Comparison of ENCODE assay signal across 8 cellular contexts in the genomic region with DNA sequence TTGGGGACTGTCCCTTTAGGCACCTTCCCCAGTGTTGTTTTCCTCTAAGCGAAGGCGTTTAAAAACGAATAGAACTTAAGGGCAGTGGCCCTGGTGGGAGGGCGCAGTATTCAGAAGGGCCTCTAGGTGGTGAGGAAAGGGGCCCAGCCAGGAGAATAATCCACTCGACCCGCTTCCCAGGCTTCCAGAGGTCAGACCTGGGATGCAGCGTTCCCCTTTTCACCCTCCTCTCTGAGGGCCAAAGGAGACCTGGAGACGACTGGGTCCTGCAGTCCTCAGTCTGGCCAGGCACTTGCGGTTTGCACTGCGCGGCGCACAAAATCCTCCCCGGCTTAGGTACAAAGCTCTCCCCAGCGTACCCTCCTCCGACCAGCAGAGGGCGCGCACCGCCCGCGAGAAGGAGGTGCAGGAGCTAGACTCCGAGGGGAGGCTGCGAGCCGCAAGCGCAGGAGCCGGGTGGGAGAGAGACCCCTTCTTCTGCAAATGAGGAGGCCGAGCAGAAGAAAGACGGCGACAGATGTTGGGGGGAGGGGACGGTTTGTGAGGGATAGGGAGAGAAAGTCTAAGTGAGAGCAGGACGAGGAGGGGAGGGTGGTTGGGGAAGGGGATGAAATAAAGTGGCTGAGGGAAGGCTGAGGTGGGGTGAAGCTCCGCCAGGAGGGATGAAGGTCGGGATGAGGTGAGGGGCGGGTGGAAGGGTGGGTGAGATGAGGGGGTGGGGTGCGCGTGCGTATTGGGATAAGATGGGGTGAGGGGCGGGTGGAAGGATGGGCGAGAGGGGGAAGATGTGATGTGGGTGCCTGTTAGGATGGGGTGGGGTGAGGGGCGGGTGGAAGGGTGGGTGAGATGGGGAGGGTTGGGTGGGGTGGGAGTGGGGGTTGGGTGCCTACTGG. TPM values are rescaled to one million over a fixed set of nuclear protein-coding genes. Genes with fewer than 3 reads are reported as not detected.
A peak's percentile ranks its signal among the peaks of the same experiment; 100 is the strongest.
DNase-seq lines count a peak whose midpoint lies in the region; TF ChIP-seq lines count a peak whose summit lies in the region.

No MANE protein-coding gene starts in this region.

- TF ChIP-seq CTCF in GM10266 (IDR thresholded peaks at IDR 0.05; ENCODE audit: control insufficient read depth, insufficient read depth, low read depth, missing control alignments) = peak; percentile 94
- peak; percentile 95 for TF ChIP-seq CTCF in HFFc6 (IDR thresholded peaks at IDR 0.05)
- peak; percentile 77 for TF ChIP-seq CTCF in NB4 (IDR thresholded peaks at IDR 0.05; ENCODE audit: low read depth, low read length)

- intact Hi-C loops in head of caudate nucleus (cut with DNase I) = no loop called here
- intact Hi-C loops in posterior cingulate gyrus (cut with DNase I) = loop anchor here (10.0 kb wide), 1 partner anchor 125 kb away; a partner anchor contains a TSS

- peaks cover 6% of the 10 kb centered on the region for H3K4me1 Mint-ChIP-seq in HFFc6 (ENCODE audit: low read depth)
- peaks cover 32% of the 10 kb centered on the region for H3K4me1 Mint-ChIP-seq in activated naive CD4-positive, alpha-beta T cell treated with anti-CD3 and anti-CD28 coated beads, Interleukin-2, amount 50 U/mL, for 24 hours

- H3K9me3 Mint-ChIP-seq in HFFc6 = no peaks in the 10 kb centered on the region
- no peaks in the 10 kb centered on the region for H3K9me3 Mint-ChIP-seq in activated naive CD4-positive, alpha-beta T cell treated with anti-CD3 and anti-CD28 coated beads, Interleukin-2, amount 50 U/mL, for 24 hours

- DNase-seq in GM10266 (ENCODE audit: extremely low spot score) (peak; percentile 89), HFFc6 (peak; percentile 55), NB4 (ENCODE audit: low read depth) (peak; percentile 88), SKM-1 (lab: John Stamatoyannopoulos, UW; ENCODE audit: unreplicated experiment) (peak; percentile 39), head of caudate nucleus (peak; percentile 72 to 93 (median 87)), posterior cingulate gyrus (peak; percentile 63 to 97 (median 88)), ureter (ENCODE audit: low spot score) (peak; percentile 84)

- H3K27me3 Mint-ChIP-seq in HFFc6 (ENCODE audit: insufficient read depth) = peaks cover 59% of the 10 kb centered on the region
- peaks cover 36% of the 10 kb centered on the region for H3K27me3 Mint-ChIP-seq in activated naive CD4-positive, alpha-beta T cell treated with anti-CD3 and anti-CD28 coated beads, Interleukin-2, amount 50 U/mL, for 24 hours

- H3K4me3 Mint-ChIP-seq in HFFc6 = peak overlapping the region; percentile 67
- peak overlapping the region; percentile 89 for H3K4me3 Mint-ChIP-seq in activated naive CD4-positive, alpha-beta T cell treated with anti-CD3 and anti-CD28 coated beads, Interleukin-2, amount 50 U/mL, for 24 hours

- TF ChIP-seq POLR2A in NB4 (IDR thresholded peaks at IDR 0.05; ENCODE audit: extremely low read depth, insufficient read length) = no peak

- no peaks in the 10 kb centered on the region for H3K36me3 Mint-ChIP-seq in HFFc6 (ENCODE audit: low read depth)
- no peaks in the 10 kb centered on the region for H3K36me3 Mint-ChIP-seq in activated naive CD4-positive, alpha-beta T cell treated with anti-CD3 and anti-CD28 coated beads, Interleukin-2, amount 50 U/mL, for 24 hours

- no peak overlapping the region for H3K27ac Mint-ChIP-seq in HFFc6
- H3K27ac Mint-ChIP-seq in activated naive CD4-positive, alpha-beta T cell treated with anti-CD3 and anti-CD28 coated beads, Interleukin-2, amount 50 U/mL, for 24 hours = no peak overlapping the region

- H3K4me3 ChIP-seq in NB4 (ENCODE audit: low read depth, low read length) = no peak overlapping the region

RNA-seq across cellular contexts. Expression of a gene that starts 4.9 kb away (rescaled TPM):
- total RNA-seq in HFFc6 (2021; fragmentation: NEBNext Ultra II Directional; extraction: Animal tissue kit (Norgen Biotek cat#: 25700)) = not detected
- not detected for total RNA-seq in ureter

RNA-seq across cellular contexts. Expression of a gene that starts 13.1 kb away (rescaled TPM):
- not detected for total RNA-seq in HFFc6 (2021; fragmentation: NEBNext Ultra II Directional; extraction: Animal tissue kit (Norgen Biotek cat#: 25700))
- not detected for total RNA-seq in ureter

RNA-seq across cellular contexts. Expression of a gene that starts 20.6 kb away (rescaled TPM):
- under 1 TPM in 4 of 6 experiments, not detected in 2; 0.07 to 0.15 (median 0.08) TPM for total RNA-seq in HFFc6 (2021; fragmentation: NEBNext Ultra II Directional; extraction: Animal tissue kit (Norgen Biotek cat#: 25700))
- not detected for total RNA-seq in ureter

Comparison
In these comparisons a context has a peak if more than half of its experiments do, and no peak if none do; other contexts are left out.
1. DNase-seq: peak in every context shown above with its lines; median percentile 89 in GM10266; 88 in NB4; 88 in posterior cingulate gyrus; 87 in head of caudate nucleus; 84 in ureter; 55 in HFFc6; 39 in SKM-1.